Comparison of ENCODE assay signal across 24 cellular contexts in genomic region chr3:15808679-15809078, GRCh38. TPM values are rescaled to one million over a fixed set of nuclear protein-coding genes. Genes with fewer than 3 reads are reported as not detected.
DNase-seq lines count a peak whose midpoint lies in the region; ATAC-seq and TF ChIP-seq lines count a peak whose summit lies in the region.
"Had no signal": no experiment of that assay in that cellular context is flagged by ENCODE, and none has a peak within 500 bp of the region (broad histone marks: within the 10 kb centered on the region; RNA-seq: fewer than 3 reads in every experiment).

No MANE protein-coding gene starts in this region.

- no peak overlapping the region for H3K4me3 Mint-ChIP-seq in natural killer cell treated with Interleukin-12 subunit alpha and Interleukin-12 subunit beta and Interleukin-15 and Interleukin-18, amount 100 ng/mL, for 72 hours
- no peak overlapping the region for H3K4me3 Mint-ChIP-seq in natural killer cell
- H3K4me3 Mint-ChIP-seq in dendritic cell treated with granulocyte-macrophage colony-stimulating factor and Interleukin-4, amounts not matched to agents 40 ng/mL and 50 ng/mL, for 4 days: no peak overlapping the region

- H3K27ac Mint-ChIP-seq in natural killer cell treated with Interleukin-12 subunit alpha and Interleukin-12 subunit beta and Interleukin-15 and Interleukin-18, amount 100 ng/mL, for 72 hours: peak overlapping the region; percentile 5 to 14
- H3K27ac Mint-ChIP-seq in natural killer cell: peak overlapping the region in 1 of 2 donors; percentile 1
- H3K27ac Mint-ChIP-seq in dendritic cell treated with granulocyte-macrophage colony-stimulating factor and Interleukin-4, amounts not matched to agents 40 ng/mL and 50 ng/mL, for 4 days: peak overlapping the region; percentile 9

- H3K36me3 Mint-ChIP-seq in natural killer cell treated with Interleukin-12 subunit alpha and Interleukin-12 subunit beta and Interleukin-15 and Interleukin-18, amount 100 ng/mL, for 72 hours: no peaks in the 10 kb centered on the region
- H3K36me3 Mint-ChIP-seq in natural killer cell: no peaks in the 10 kb centered on the region
- no peaks in the 10 kb centered on the region for H3K36me3 Mint-ChIP-seq in dendritic cell treated with granulocyte-macrophage colony-stimulating factor and Interleukin-4, amounts not matched to agents 40 ng/mL and 50 ng/mL, for 4 days (ENCODE audit: low read depth)
- H3K36me3 Mint-ChIP-seq: CD4-positive, alpha-beta memory T cell had no signal

- CTCF ChIA-PET in Panc1 (lab: Charles Lee): no interaction called here

- H3K9me3 ChIP-seq in Panc1 (ENCODE audit: control insufficient read depth, insufficient read depth, low read depth, low read length): no peaks in the 10 kb centered on the region
- no peaks in the 10 kb centered on the region for H3K9me3 ChIP-seq in left ventricle myocardium inferior (replicated peaks)
- H3K9me3 ChIP-seq: BLaER1 treated with 17β-estradiol and CSF1 and Interleukin-3, amounts not matched to agents 10 nM and 100 nM; SJSA1 had no signal

- POLR2A ChIA-PET in Panc1 (lab: Charles Lee): interaction anchor here (1.1 kb wide), 1 partner anchor 11 kb away, joined by 4 read pairs; the partner anchor contains the start of gene ANKRD28

- H3K27me3 ChIP-seq in Panc1 (ENCODE audit: control insufficient read depth, insufficient read depth, low read length) (no peaks in the 10 kb centered on the region), left ventricle myocardium inferior (ENCODE audit: low read depth) (no peaks in the 10 kb centered on the region)
- H3K27me3 ChIP-seq: BLaER1 treated with 17β-estradiol and CSF1 and Interleukin-3, amounts not matched to agents 10 nM and 100 nM; SJSA1 had no signal

- H3K27me3 Mint-ChIP-seq in natural killer cell treated with Interleukin-12 subunit alpha and Interleukin-12 subunit beta and Interleukin-15 and Interleukin-18, amount 100 ng/mL, for 72 hours: no peaks in the 10 kb centered on the region
- no peaks in the 10 kb centered on the region for H3K27me3 Mint-ChIP-seq in natural killer cell (ENCODE audit: low read depth in 2 of 2)
- no peaks in the 10 kb centered on the region for H3K27me3 Mint-ChIP-seq in dendritic cell treated with granulocyte-macrophage colony-stimulating factor and Interleukin-4, amounts not matched to agents 40 ng/mL and 50 ng/mL, for 4 days
- H3K27me3 Mint-ChIP-seq: CD4-positive, alpha-beta memory T cell had no signal

- H3K9me3 Mint-ChIP-seq in natural killer cell treated with Interleukin-12 subunit alpha and Interleukin-12 subunit beta and Interleukin-15 and Interleukin-18, amount 100 ng/mL, for 72 hours: no peaks in the 10 kb centered on the region
- no peaks in the 10 kb centered on the region for H3K9me3 Mint-ChIP-seq in natural killer cell
- no peaks in the 10 kb centered on the region for H3K9me3 Mint-ChIP-seq in dendritic cell treated with granulocyte-macrophage colony-stimulating factor and Interleukin-4, amounts not matched to agents 40 ng/mL and 50 ng/mL, for 4 days

- in situ Hi-C loops in Panc1 (cut with HindIII; ENCODE audit: low pct_unique_long_range_greater_than_20kb, low sequenced_read_pairs): no loop called here

- H3K4me1 Mint-ChIP-seq in natural killer cell treated with Interleukin-12 subunit alpha and Interleukin-12 subunit beta and Interleukin-15 and Interleukin-18, amount 100 ng/mL, for 72 hours (ENCODE audit: low read depth in 2 of 2): peaks cover 27 to 40% of the 10 kb centered on the region in 2 donors
- peaks cover 12 to 41% of the 10 kb centered on the region in 2 donors for H3K4me1 Mint-ChIP-seq in natural killer cell
- H3K4me1 Mint-ChIP-seq in dendritic cell treated with granulocyte-macrophage colony-stimulating factor and Interleukin-4, amounts not matched to agents 40 ng/mL and 50 ng/mL, for 4 days (ENCODE audit: low read depth): peaks cover 38% of the 10 kb centered on the region

- H3K4me3 ChIP-seq in Panc1 (ENCODE audit: low read depth in 2 of 2, low read length in 2 of 2): no peak overlapping the region
- no peak overlapping the region for H3K4me3 ChIP-seq in left ventricle myocardium inferior
- H3K4me3 ChIP-seq: BLaER1 treated with 17β-estradiol and CSF1 and Interleukin-3, amounts not matched to agents 10 nM and 100 nM; GM23248; SJSA1 had no signal

- BruUV-seq in Panc1 (replicated peaks; lab: Mats Ljungman, UMichigan): no TSS peak

- peak overlapping the region; percentile 79 for H3K27ac ChIP-seq in Panc1 (ENCODE audit: low read length)
- no peak overlapping the region for H3K27ac ChIP-seq in left ventricle myocardium inferior (replicated peaks)
- H3K27ac ChIP-seq: GM23248, SJSA1 had no signal

- H3K36me3 ChIP-seq in Panc1 (ENCODE audit: control insufficient read depth, insufficient read depth, low read length) (no peaks in the 10 kb centered on the region), left ventricle myocardium inferior (no peaks in the 10 kb centered on the region)
- H3K36me3 ChIP-seq: SJSA1 had no signal

- no peak for ATAC-seq in natural killer cell treated with Interleukin-12 subunit alpha and Interleukin-12 subunit beta and Interleukin-15 and Interleukin-18, amount 100 ng/mL, for 72 hours
- no peak for ATAC-seq in natural killer cell
- no peak for ATAC-seq in Panc1
- ATAC-seq: PC-3 had no signal

- H3K4me1 ChIP-seq in Panc1 (ENCODE audit: control insufficient read depth, insufficient read depth, low read length) (peaks cover 35% of the 10 kb centered on the region), left ventricle myocardium inferior (peaks cover 28% of the 10 kb centered on the region)

- TF ChIP-seq CTCF in natural killer cell (IDR thresholded peaks at IDR 0.05): no peak
- TF ChIP-seq CTCF in Panc1 (IDR thresholded peaks at IDR 0.05): no peak
- no peak for TF ChIP-seq CTCF in left ventricle myocardium inferior (IDR thresholded peaks at IDR 0.05; ENCODE audit: borderline replicate concordance)

- intact Hi-C loops in natural killer cell (cut with micrococcal nuclease): no loop called here
- intact Hi-C loops in Panc1 (cut with micrococcal nuclease; ENCODE audit: unreplicated experiment): no loop called here
- intact Hi-C loops in dendritic cell treated with granulocyte-macrophage colony-stimulating factor and Interleukin-4, amounts not matched to agents 40 ng/mL and 50 ng/mL, for 4 days (cut with micrococcal nuclease): no loop called here
- intact Hi-C loops in left ventricle myocardium inferior (cut with micrococcal nuclease): no loop called here

- no peak for DNase-seq in natural killer cell treated with Interleukin-12 subunit alpha and Interleukin-12 subunit beta and Interleukin-15 and Interleukin-18, amount 100 ng/mL, for 72 hours (ENCODE audit: low spot score)
- DNase-seq in natural killer cell (no peak), Panc1 (ENCODE audit: low read depth, low spot score) (no peak), NCI-H2171 treated with DMSO at 0.1 percent for 48 hours (lab: John Stamatoyannopoulos, UW) (no peak), left ventricle myocardium inferior (no peak)
- no peak for DNase-seq in stimulated activated naive CD4-positive, alpha-beta T cell (lab: John Stamatoyannopoulos, UW)
- DNase-seq: AML-193; CD4-positive, alpha-beta memory T cell; COR-L47; DMS53; GM23248; H7; KBM-7; NCI-H1105; NCI-H1436 treated with DMSO at 0.1 percent for 48 hours; NCI-H187 treated with DMSO at 0.1 percent for 48 hours; NCI-H524; NCI-H748 treated with DMSO at 0.1 percent for 48 hours; PC-3; Right ventricle myocardium superior; RPMI8226 had no signal

RNA-seq across cellular contexts. Expression of gene ANKRD28, which starts 10.9 kb away (rescaled TPM):
- 10 to 100 TPM; 29.3 to 50.0 TPM for total RNA-seq in natural killer cell treated with Interleukin-12 subunit alpha and Interleukin-12 subunit beta and Interleukin-15 and Interleukin-18, amount 100 ng/mL, for 72 hours
- 10 to 100 TPM; 58.0 to 99.7 (median 91.7) TPM for total RNA-seq in natural killer cell
- total RNA-seq in Panc1 (2021; ENCODE audit: unreplicated experiment): 89.3 TPM
- 35.0 TPM for polyA plus RNA-seq in Panc1 (2012; ENCODE audit: insufficient read length)
- total RNA-seq in left ventricle myocardium inferior: 21.6 TPM
